Comparison of ENCODE assay signal across 8 cellular contexts in genomic region chr2:43228341-43228751, GRCh38. TPM values are rescaled to one million over a fixed set of nuclear protein-coding genes. Genes with fewer than 3 reads are reported as not detected.
A peak's percentile ranks its signal among the peaks of the same experiment; 100 is the strongest.
DNase-seq lines count a peak whose midpoint lies in the region; ATAC-seq and TF ChIP-seq lines count a peak whose summit lies in the region.

No MANE protein-coding gene starts in this region.

- peaks cover 3% of the 10 kb centered on the region for H3K79me1 ChIP-seq in mesenchymal stem cell (replicated peaks; ENCODE audit: low read length, poor library complexity, severe bottlenecking)

- no peaks in the 10 kb centered on the region for H3K27me3 ChIP-seq in mesenchymal stem cell (ENCODE audit: control insufficient read depth in 1 of 2, insufficient read depth in 1 of 2, low read length in 2 of 2)
- H3K27me3 ChIP-seq in upper lobe of right lung: no peaks in the 10 kb centered on the region

- peak overlapping the region; percentile 23 for H4K8ac ChIP-seq in mesenchymal stem cell (ENCODE audit: low read length)

- H3K14ac ChIP-seq in mesenchymal stem cell (ENCODE audit: low read length in 2 of 2): no peak overlapping the region

- H3K4me3 ChIP-seq in mesenchymal stem cell (ENCODE audit: insufficient read depth in 1 of 2, low read depth in 1 of 2, low read length in 2 of 2) (peak overlapping the region in 1 of 2 experiments; percentile 89), upper lobe of right lung (peak overlapping the region; percentile 82)

- H3K9me3 ChIP-seq in mesenchymal stem cell (ENCODE audit: control insufficient read depth, low read length): no peaks in the 10 kb centered on the region
- H3K9me3 ChIP-seq in upper lobe of right lung: no peaks in the 10 kb centered on the region

- ATAC-seq in upper lobe of right lung (no peak), GM18870 (IDR thresholded peaks at IDR 0.05; ENCODE audit: unreplicated experiment) (no peak), sciatic nerve (no peak), GM21360 (IDR thresholded peaks at IDR 0.05; ENCODE audit: unreplicated experiment) (no peak)

- peak overlapping the region; percentile 14 for H2AK5ac ChIP-seq in mesenchymal stem cell (ENCODE audit: low read length, severe bottlenecking)

- no peak for TF ChIP-seq CTCF in upper lobe of right lung (IDR thresholded peaks at IDR 0.05)

- peak overlapping the region in 1 of 2 experiments; percentile 71 for H3K4ac ChIP-seq in mesenchymal stem cell (ENCODE audit: low read depth in 1 of 2, low read length in 2 of 2)

- H3K4me1 ChIP-seq in mesenchymal stem cell (ENCODE audit: control insufficient read depth, insufficient read depth, low read depth, low read length) (peaks cover 12% of the 10 kb centered on the region), upper lobe of right lung (peaks cover 23% of the 10 kb centered on the region)

- H3K27ac ChIP-seq in mesenchymal stem cell (ENCODE audit: low read length, poor library complexity, severe bottlenecking): peak overlapping the region; percentile 65
- H3K27ac ChIP-seq in upper lobe of right lung: peak overlapping the region; percentile 98

- H3K36me3 Mint-ChIP-seq in activated naive CD4-positive, alpha-beta T cell treated with anti-CD3 and anti-CD28 coated beads, Interleukin-2, amount 50 U/mL, for 24 hours: peaks cover 6% of the 10 kb centered on the region

- no peaks in the 10 kb centered on the region for H3K9me3 Mint-ChIP-seq in activated naive CD4-positive, alpha-beta T cell treated with anti-CD3 and anti-CD28 coated beads, Interleukin-2, amount 50 U/mL, for 24 hours

- no peak overlapping the region for H2BK120ac ChIP-seq in mesenchymal stem cell (ENCODE audit: low read depth, low read length)

- peak overlapping the region; percentile 87 for H3K4me3 Mint-ChIP-seq in activated naive CD4-positive, alpha-beta T cell treated with anti-CD3 and anti-CD28 coated beads, Interleukin-2, amount 50 U/mL, for 24 hours

- H3K23ac ChIP-seq in mesenchymal stem cell (ENCODE audit: low read length in 2 of 2): no peak overlapping the region

- no peak overlapping the region for H3K27ac Mint-ChIP-seq in activated naive CD4-positive, alpha-beta T cell treated with anti-CD3 and anti-CD28 coated beads, Interleukin-2, amount 50 U/mL, for 24 hours

- WGBS in mesenchymal stem cell: 67% methylated on average over 2 of the region's 2 CpGs

- no peaks in the 10 kb centered on the region for H3K27me3 Mint-ChIP-seq in activated naive CD4-positive, alpha-beta T cell treated with anti-CD3 and anti-CD28 coated beads, Interleukin-2, amount 50 U/mL, for 24 hours

- H2AFZ ChIP-seq in mesenchymal stem cell (ENCODE audit: low read depth, low read length): no peak overlapping the region

- no peak overlapping the region for H2BK5ac ChIP-seq in mesenchymal stem cell (ENCODE audit: low read depth, low read length, poor library complexity, severe bottlenecking)

- H2BK12ac ChIP-seq in mesenchymal stem cell (ENCODE audit: low read length in 2 of 2): peak overlapping the region; percentile 56 to 60

- intact Hi-C loops in upper lobe of right lung (cut with DNase I) (loop anchor here (5.0 to 10.0 kb wide), 3 partner anchors 94 to 281 kb away; no protein-coding TSS in a partner anchor), sciatic nerve (cut with DNase I) (loop anchor here (5.0 to 10.0 kb wide), 3 partner anchors 94 to 281 kb away; no protein-coding TSS in a partner anchor)

- no peak overlapping the region for H3K4me2 ChIP-seq in mesenchymal stem cell (ENCODE audit: low read length, poor library complexity, severe bottlenecking)

- DNase-seq in activated naive CD4-positive, alpha-beta T cell treated with anti-CD3 and anti-CD28 coated beads, Interleukin-2, amount 50 U/mL, for 16 hours: no peak
- DNase-seq in astrocyte of the hippocampus (ENCODE audit: low read depth, low spot score): peak; percentile 11
- peak; percentile 15 for DNase-seq in mesenchymal stem cell
- no peak for DNase-seq in upper lobe of right lung
- no peak for DNase-seq in sciatic nerve (ENCODE audit: low spot score)

- H3K36me3 ChIP-seq in mesenchymal stem cell (ENCODE audit: control insufficient read depth in 1 of 2, insufficient read depth in 2 of 2, low read depth in 1 of 2, low read length in 2 of 2): peaks cover 21 to 27% of the 10 kb centered on the region in 2 experiments
- H3K36me3 ChIP-seq in upper lobe of right lung: peaks cover 34% of the 10 kb centered on the region

- H3K18ac ChIP-seq in mesenchymal stem cell (ENCODE audit: low read depth in 1 of 2, low read length in 2 of 2): peak overlapping the region; percentile 71 to 76

- H3K9ac ChIP-seq in mesenchymal stem cell (ENCODE audit: low read length): peak overlapping the region; percentile 96

- peaks cover 27% of the 10 kb centered on the region for H3K4me1 Mint-ChIP-seq in activated naive CD4-positive, alpha-beta T cell treated with anti-CD3 and anti-CD28 coated beads, Interleukin-2, amount 50 U/mL, for 24 hours

- peak overlapping the region; percentile 80 for H2BK15ac ChIP-seq in mesenchymal stem cell (ENCODE audit: low read depth, poor library complexity, severe bottlenecking)

- H4K91ac ChIP-seq in mesenchymal stem cell (ENCODE audit: low read length): peak overlapping the region; percentile 69

RNA-seq across cellular contexts. Expression of gene ZFP36L2, which starts 1.9 kb away (rescaled TPM):
- 88.2 TPM for polyA plus RNA-seq in mesenchymal stem cell (2013, experiment 1 of 2)
- 85.9 TPM for polyA plus RNA-seq in mesenchymal stem cell (2013, experiment 2 of 2)
- total RNA-seq in upper lobe of right lung: 139 TPM
- total RNA-seq in sciatic nerve: 172 TPM

Comparison
In these comparisons a context has a peak if more than half of its experiments do, and no peak if none do; other contexts are left out.
1. DNase-seq: peak in astrocyte of the hippocampus (single experiment) and mesenchymal stem cell (single experiment); none in activated naive CD4-positive, alpha-beta T cell treated with anti-CD3 and anti-CD28 coated beads, Interleukin-2, amount 50 U/mL, for 16 hours (single experiment), upper lobe of right lung (single experiment) and sciatic nerve (single experiment).